Comparison of ENCODE assay signal across 13 cellular contexts in the genomic region with DNA sequence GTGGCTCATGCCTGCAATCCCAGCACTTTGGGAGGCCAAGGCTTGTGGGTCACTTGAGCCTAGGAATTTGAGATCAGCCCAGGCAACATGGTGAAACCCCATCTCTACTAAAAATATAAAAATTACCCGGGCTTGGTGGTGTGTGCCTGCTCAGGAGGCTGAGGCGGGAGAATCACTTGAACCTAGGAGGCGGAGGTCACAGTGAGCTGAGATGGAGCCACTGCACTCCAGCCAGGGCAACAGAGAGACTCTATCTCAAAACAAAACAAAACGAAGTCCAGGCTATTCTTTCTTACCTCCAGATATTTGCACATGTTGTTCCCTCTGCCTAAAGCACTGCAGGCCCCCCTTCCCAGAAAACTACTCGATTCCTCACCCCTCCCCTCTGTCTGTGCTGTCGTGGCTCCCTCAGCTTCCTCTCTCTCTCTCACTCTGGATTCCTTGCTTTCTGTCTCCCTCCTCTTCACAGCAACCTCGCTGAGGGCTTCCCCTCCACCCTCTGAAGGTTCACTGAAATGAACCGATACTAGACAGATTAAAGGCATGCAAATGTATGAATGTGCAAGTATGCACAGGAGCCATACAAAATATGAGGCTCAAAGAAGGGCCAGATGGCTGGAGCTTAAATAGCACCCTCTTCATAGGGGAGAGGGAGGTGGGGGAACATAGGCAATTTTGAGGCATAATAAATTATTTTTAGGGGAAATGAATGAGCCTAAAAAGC. TPM values are rescaled to one million over a fixed set of nuclear protein-coding genes. Genes with fewer than 3 reads are reported as not detected.
DNase-seq lines count a peak whose midpoint lies in the region; ATAC-seq and TF ChIP-seq lines count a peak whose summit lies in the region.
"Had no signal": no experiment of that assay in that cellular context is flagged by ENCODE, and none has a peak within 500 bp of the region (broad histone marks: within the 10 kb centered on the region; RNA-seq: fewer than 3 reads in every experiment).

No MANE protein-coding gene starts in this region.

- H3K4me3 Mint-ChIP-seq in CD14-positive monocyte = no peak overlapping the region

- H3K9me3 Mint-ChIP-seq in CD14-positive monocyte = peaks cover 0 to 3% (median 0%) of the 10 kb centered on the region in 7 donors
- H3K9me3 Mint-ChIP-seq: H9 had no signal

- H3K9me3 ChIP-seq in WERI-Rb-1 (ENCODE audit: severe bottlenecking) = no peaks in the 10 kb centered on the region
- H3K9me3 ChIP-seq: heart left ventricle, thoracic aorta had no signal

- peak; percentile 42 for DNase-seq in GM19240 (ENCODE audit: insufficient read length, low spot score)
- no peak for DNase-seq in WERI-Rb-1
- no peak for DNase-seq in CD14-positive monocyte (ENCODE audit: low spot score)
- no peak for DNase-seq in EL
- DNase-seq in NCI-H446 (lab: John Stamatoyannopoulos, UW) = no peak
- no peak for DNase-seq in occipital lobe (lab: John Stamatoyannopoulos, UW)
- DNase-seq: DMS79 treated with DMSO at 0.1 percent for 48 hours, H9, heart left ventricle had no signal

- no peaks in the 10 kb centered on the region for H3K36me3 ChIP-seq in WERI-Rb-1
- H3K36me3 ChIP-seq: heart left ventricle, thoracic aorta had no signal

- intact Hi-C loops in CD14-positive monocyte (cut with micrococcal nuclease) = no loop called here

- TF ChIP-seq CTCF in WERI-Rb-1 (IDR thresholded peaks at IDR 0.05; ENCODE audit: low read depth, low read length) (no peak), CD14-positive monocyte (IDR thresholded peaks at IDR 0.05) (no peak)

- H3K36me3 Mint-ChIP-seq in CD14-positive monocyte = no peaks in the 10 kb centered on the region

- H3K27ac Mint-ChIP-seq in CD14-positive monocyte = no peak overlapping the region
- H3K27ac Mint-ChIP-seq: H9 had no signal

- peaks cover 0 to 9% (median 4%) of the 10 kb centered on the region in 3 donors for H3K27me3 Mint-ChIP-seq in CD14-positive monocyte (ENCODE audit: low read depth in 3 of 3)

- no peak overlapping the region for H3K4me3 ChIP-seq in WERI-Rb-1 (ENCODE audit: low read depth, low read length)
- H3K4me3 ChIP-seq: heart left ventricle, thoracic aorta had no signal

- peak; percentile 83 for ATAC-seq in GM18499 (IDR thresholded peaks at IDR 0.05; ENCODE audit: insufficient read depth, unreplicated experiment)
- peak; percentile 82 for ATAC-seq in HG03039 (IDR thresholded peaks at IDR 0.05; ENCODE audit: unreplicated experiment)
- ATAC-seq: Right ventricle myocardium inferior had no signal

- no peaks in the 10 kb centered on the region for H3K27me3 ChIP-seq in WERI-Rb-1 (ENCODE audit: insufficient read depth, low read depth, severe bottlenecking)

- H3K4me1 Mint-ChIP-seq in CD14-positive monocyte = peaks cover 9% of the 10 kb centered on the region

- peak overlapping the region; percentile 25 for H3K27ac ChIP-seq in WERI-Rb-1
- H3K27ac ChIP-seq: heart left ventricle, thoracic aorta had no signal

RNA-seq across cellular contexts. Expression of a gene that starts 18.5 kb away (rescaled TPM):
- 1 to 10 TPM in 1 of 2 donors, under 1 TPM in 1; 0.73 to 1.2 TPM for polyA plus RNA-seq in CD14-positive monocyte
- total RNA-seq in occipital lobe = 15.9 TPM
